12 cellular contexts compared by ENCODE assay signal in the genomic region with DNA sequence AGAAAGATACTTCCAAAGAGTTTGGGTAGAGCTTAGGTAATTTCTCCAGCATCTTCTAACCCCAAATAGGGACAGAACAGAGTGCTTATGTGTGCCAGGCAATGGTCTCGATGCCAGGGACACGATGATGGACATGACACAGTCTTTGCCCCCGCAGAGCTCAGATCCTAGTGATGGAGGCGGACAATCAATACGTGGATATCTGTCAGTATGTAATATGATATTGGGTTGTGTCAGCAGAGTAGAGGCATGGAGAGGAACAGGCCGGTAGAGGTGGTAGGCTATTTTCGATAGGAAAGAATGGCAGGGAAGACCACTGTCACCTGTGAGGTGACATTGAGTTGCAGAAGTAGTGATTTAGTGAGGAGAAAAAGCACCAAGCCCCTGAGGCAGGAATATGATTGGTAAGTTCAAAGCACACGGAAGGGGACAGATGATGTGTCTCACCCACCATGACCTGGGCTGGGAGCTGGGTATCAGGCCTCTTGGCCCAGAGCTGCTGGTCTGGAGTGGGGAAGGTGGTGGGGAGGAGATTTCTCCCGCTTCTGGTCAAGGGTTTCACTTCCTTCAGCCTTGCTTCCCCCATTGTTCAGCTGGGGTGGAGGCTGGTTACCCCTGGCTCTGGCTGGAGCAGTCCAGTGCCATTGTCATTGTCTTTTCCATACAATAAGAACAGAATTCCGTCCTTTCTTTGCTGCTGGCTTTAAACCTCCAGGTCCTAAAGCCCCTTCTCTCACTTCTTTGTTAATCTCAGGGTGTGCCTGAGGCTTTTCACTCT. TPM values are rescaled to one million over a fixed set of nuclear protein-coding genes. Genes with fewer than 3 reads are reported as not detected.
DNase-seq lines count a peak whose midpoint lies in the region; ATAC-seq and TF ChIP-seq lines count a peak whose summit lies in the region.
"Had no signal": no experiment of that assay in that cellular context is flagged by ENCODE, and none has a peak within 500 bp of the region (broad histone marks: within the 10 kb centered on the region; RNA-seq: fewer than 3 reads in every experiment).

No MANE protein-coding gene starts in this region.

- H3K9me3 ChIP-seq in H9 (ENCODE audit: control insufficient read depth, low read depth, low read length): no peaks in the 10 kb centered on the region
- H3K9me3 ChIP-seq: MG63 had no signal

- no peak overlapping the region for H2AFZ ChIP-seq in H9 (ENCODE audit: low read length)

- H3K79me2 ChIP-seq in H9 (ENCODE audit: insufficient read depth, low read length): no peaks in the 10 kb centered on the region

- peak overlapping the region; percentile 43 for H3K18ac ChIP-seq in H9 (ENCODE audit: insufficient read length, low read depth, low read length)

- no peaks in the 10 kb centered on the region for H3K23me2 ChIP-seq in H9 (ENCODE audit: insufficient read length, low read depth, low read length, poor library complexity, severe bottlenecking)

- H3K4me3 ChIP-seq in dorsolateral prefrontal cortex: no peak overlapping the region
- H3K4me3 ChIP-seq: MG63 had no signal

- H3K4me1 Mint-ChIP-seq in H9: peaks cover 21 to 29% of the 10 kb centered on the region in 2 experiments
- H3K4me1 Mint-ChIP-seq in naive thymus-derived CD8-positive, alpha-beta T cell: peaks cover 5 to 62% (median 20%) of the 10 kb centered on the region in 4 donors

- H3K79me1 ChIP-seq in H9 (ENCODE audit: insufficient read depth, low read depth, low read length, poor library complexity, severe bottlenecking): no peaks in the 10 kb centered on the region

- H3K14ac ChIP-seq in H9 (ENCODE audit: insufficient read depth, low read length): peak overlapping the region; percentile 18; the same call in 1 of the 2 replicates

- H3K56ac ChIP-seq in H9 (ENCODE audit: insufficient read length, low read depth, low read length): no peak overlapping the region

- no peak for ATAC-seq in naive thymus-derived CD8-positive, alpha-beta T cell
- ATAC-seq in GM21717 (IDR thresholded peaks at IDR 0.05; ENCODE audit: unreplicated experiment): no peak
- ATAC-seq: Panc1 had no signal

- POLR2A ChIA-PET in naive thymus-derived CD8-positive, alpha-beta T cell (lab: Charles Lee): no interaction called here

- H2AK5ac ChIP-seq in H9 (ENCODE audit: insufficient read length, low read length): no peak overlapping the region

- DNase-seq in CD1c-positive myeloid dendritic cell (ENCODE audit: extremely low spot score) (peak; percentile 76), H9 (no peak), dorsolateral prefrontal cortex (no peak), DMS79 treated with DMSO at 0.1 percent for 48 hours (lab: John Stamatoyannopoulos, UW) (no peak), NCI-H2029 (lab: John Stamatoyannopoulos, UW) (no peak), NCI-H524 (lab: John Stamatoyannopoulos, UW) (no peak)
- DNase-seq in naive thymus-derived CD8-positive, alpha-beta T cell: no peak
- DNase-seq: cortex of kidney, MG63, occipital lobe had no signal

- H3K4me1 ChIP-seq in H9 (ENCODE audit: insufficient read depth, low read length): no peaks in the 10 kb centered on the region

- TF ChIP-seq CTCF in H9 (conservative IDR thresholded peaks at IDR 0.05) (no peak), dorsolateral prefrontal cortex (IDR thresholded peaks at IDR 0.05 in 54 of 56, conservative IDR thresholded peaks at IDR 0.05 in 2 of 56; ENCODE audit: low read depth in 1 of 56, partially characterized antibody in 56 of 56) (no peak)

- no peaks in the 10 kb centered on the region; a peak in 1 of 5 replicates for H3K9me3 Mint-ChIP-seq in H9
- no peaks in the 10 kb centered on the region for H3K9me3 Mint-ChIP-seq in naive thymus-derived CD8-positive, alpha-beta T cell

- no peak overlapping the region for H3K27ac ChIP-seq in H9 (ENCODE audit: insufficient read length, low read depth, low read length)
- H3K27ac ChIP-seq in dorsolateral prefrontal cortex: peak overlapping the region in 33 of 59 donors; percentile 1 to 75 (median 52)

- no CpG with 5 or more reads among the region's 10 CpGs for WGBS in H9 (ENCODE audit: extremely low coverage, insufficient read length, low lambda C conversion rate)

- H3K23ac ChIP-seq in H9 (ENCODE audit: insufficient read length, low read depth, low read length): no peak overlapping the region

- no peak overlapping the region for H4K8ac ChIP-seq in H9 (replicated peaks; ENCODE audit: insufficient read length, low read depth, low read length)

- H3K27me3 Mint-ChIP-seq in H9 (ENCODE audit: low read depth): peaks cover 2% of the 10 kb centered on the region
- no peaks in the 10 kb centered on the region for H3K27me3 Mint-ChIP-seq in naive thymus-derived CD8-positive, alpha-beta T cell

- H3K27me3 ChIP-seq in H9 (ENCODE audit: insufficient read depth, low read length): no peaks in the 10 kb centered on the region
- H3K27me3 ChIP-seq in dorsolateral prefrontal cortex: peaks cover 0 to 3% (median 0%) of the 10 kb centered on the region in 45 donors
- H3K27me3 ChIP-seq: MG63 had no signal

- H3K27ac Mint-ChIP-seq in H9: peak overlapping the region; percentile 14 to 82 (median 36); a peak in 4 of 7 replicates
- H3K27ac Mint-ChIP-seq in naive thymus-derived CD8-positive, alpha-beta T cell: peak overlapping the region in 6 of 10 donors; percentile 3 to 81 (median 36)

- H3K36me3 Mint-ChIP-seq in H9 (ENCODE audit: insufficient read depth in 1 of 3, low read depth in 3 of 3): no peaks in the 10 kb centered on the region; a peak in 1 of 7 replicates
- H3K36me3 Mint-ChIP-seq in naive thymus-derived CD8-positive, alpha-beta T cell: no peaks in the 10 kb centered on the region

- H4K91ac ChIP-seq in H9 (ENCODE audit: insufficient read length, low read depth, low read length): no peak overlapping the region

- H4K5ac ChIP-seq in H9 (ENCODE audit: insufficient read length, low read depth, low read length): no peak overlapping the region

- H3K4me3 Mint-ChIP-seq in H9: no peak overlapping the region
- H3K4me3 Mint-ChIP-seq in naive thymus-derived CD8-positive, alpha-beta T cell: no peak overlapping the region

- H4K20me1 ChIP-seq in H9 (ENCODE audit: control insufficient read depth, insufficient read depth, insufficient read length): no peaks in the 10 kb centered on the region

- H2BK15ac ChIP-seq in H9 (ENCODE audit: low read depth, low read length): no peak overlapping the region

- no peak overlapping the region for H3K9ac ChIP-seq in H9 (ENCODE audit: extremely low read depth, insufficient read length, low read length)

- no peak overlapping the region for H2BK5ac ChIP-seq in H9 (ENCODE audit: insufficient read length, low read length)

- H2BK120ac ChIP-seq in H9 (ENCODE audit: low read depth, low read length, poor library complexity, severe bottlenecking): no peak overlapping the region

- intact Hi-C loops in dorsolateral prefrontal cortex (cut with DNase I): no loop called here

- no peak overlapping the region for H2BK20ac ChIP-seq in H9 (ENCODE audit: low read depth, low read length, poor library complexity, severe bottlenecking)

- H3K4ac ChIP-seq in H9 (ENCODE audit: low read depth, low read length): no peak overlapping the region

- no peak overlapping the region for H3K4me2 ChIP-seq in H9 (ENCODE audit: insufficient read depth, insufficient read length, low read length)

- no peak overlapping the region for H3T11ph ChIP-seq in H9 (ENCODE audit: low read length)

- no peak overlapping the region for H2BK12ac ChIP-seq in H9 (ENCODE audit: insufficient read length, low read depth, low read length)

RNA-seq across cellular contexts. Expression of gene SRGN, which starts 36.0 kb away (rescaled TPM):
- total RNA-seq in H9 (2021) (not detected in 2 replicates), dorsolateral prefrontal cortex (100 to 1,000 TPM in 7 of 120 experiments, 10 to 100 TPM in 113; 11.7 to 140 (median 43.8) TPM)
- total RNA-seq in naive thymus-derived CD8-positive, alpha-beta T cell: 10 to 100 TPM; 70.7 to 74.4 TPM
- polyA plus RNA-seq in naive thymus-derived CD8-positive, alpha-beta T cell: 100 to 1,000 TPM in 2 of 3 donors, 10 to 100 TPM in 1; 80.3 to 301 (median 110) TPM

Comparison
In these comparisons a context has a peak if more than half of its experiments do, and no peak if none do; other contexts are left out.
1. RNA of gene SRGN, which starts 36.0 kb away (total RNA-seq): 70.7 to 74.4 TPM in naive thymus-derived CD8-positive, alpha-beta T cell and 11.7 to 140 TPM in dorsolateral prefrontal cortex; not detected in H9; every median in the first group is over 10 times any median in the second.